Comparison of ENCODE assay signal across 1 cellular context in genomic region chr19:38971672-38972071, GRCh38.
A peak's percentile ranks its signal among the peaks of the same experiment; 100 is the strongest.
TF ChIP-seq lines count a peak whose summit lies in the region.

No MANE protein-coding gene starts in this region.

TF ChIP-seq in K562, 482 proteins besides CTCF, POLR2A, EP300 and RAD21:
- TF ChIP-seq SNIP1 (IDR thresholded peaks at IDR 0.05; ENCODE audit: low read depth) (no peak), RBM25 (IDR thresholded peaks at IDR 0.05; ENCODE audit: low read depth, low read length, severe bottlenecking) (peak; percentile 8)
